Comparison of ENCODE assay signal across 1 cellular context in the genomic region with DNA sequence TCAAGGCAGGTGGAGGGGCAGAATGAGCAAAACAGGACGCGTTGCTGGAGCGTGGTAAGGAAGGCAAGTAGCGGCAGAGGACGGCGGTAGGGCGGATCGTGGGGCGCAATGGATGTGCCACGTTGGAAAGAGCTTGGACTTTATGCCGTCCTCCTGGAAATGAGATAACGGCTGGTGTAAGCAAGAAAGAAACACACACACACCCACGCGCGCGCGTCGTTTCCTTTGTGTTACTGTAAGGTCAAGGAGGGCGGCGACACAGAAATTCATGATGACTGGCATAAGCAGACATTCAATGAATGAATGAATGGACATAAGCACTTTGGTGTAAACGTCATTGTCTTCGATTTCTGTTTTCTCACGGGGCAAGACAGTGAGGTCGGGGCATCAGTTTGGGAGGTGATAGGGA.
TF ChIP-seq lines count a peak whose summit lies in the region.

No MANE protein-coding gene starts in this region.

TF ChIP-seq in GM12878, 131 proteins besides CTCF, POLR2A, EP300 and RAD21 (continued from another document):
- TF ChIP-seq, protein P1, sequence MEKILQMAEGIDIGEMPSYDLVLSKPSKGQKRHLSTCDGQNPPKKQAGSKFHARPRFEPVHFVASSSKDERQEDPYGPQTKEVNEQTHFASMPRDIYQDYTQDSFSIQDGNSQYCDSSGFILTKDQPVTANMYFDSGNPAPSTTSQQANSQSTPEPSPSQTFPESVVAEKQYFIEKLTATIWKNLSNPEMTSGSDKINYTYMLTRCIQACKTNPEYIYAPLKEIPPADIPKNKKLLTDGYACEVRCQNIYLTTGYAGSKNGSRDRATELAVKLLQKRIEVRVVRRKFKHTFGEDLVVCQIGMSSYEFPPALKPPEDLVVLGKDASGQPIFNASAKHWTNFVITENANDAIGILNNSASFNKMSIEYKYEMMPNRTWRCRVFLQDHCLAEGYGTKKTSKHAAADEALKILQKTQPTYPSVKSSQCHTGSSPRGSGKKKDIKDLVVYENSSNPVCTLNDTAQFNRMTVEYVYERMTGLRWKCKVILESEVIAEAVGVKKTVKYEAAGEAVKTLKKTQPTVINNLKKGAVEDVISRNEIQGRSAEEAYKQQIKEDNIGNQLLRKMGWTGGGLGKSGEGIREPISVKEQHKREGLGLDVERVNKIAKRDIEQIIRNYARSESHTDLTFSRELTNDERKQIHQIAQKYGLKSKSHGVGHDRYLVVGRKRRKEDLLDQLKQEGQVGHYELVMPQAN (conservative IDR thresholded peaks at IDR 0.05), result 0 out of 2 replicates have a peak, but pooled peaks have one; percentile 4
- TF ChIP-seq ZNF24 (IDR thresholded peaks at IDR 0.05) (peak; percentile 75), EGR1 (IDR thresholded peaks at IDR 0.05; ENCODE audit: borderline replicate concordance in 1 of 2, low read depth in 2 of 2, low read length in 2 of 2) (peak in 1 of 2 experiments; percentile 69; a peak in 2 of 3 replicates), CREM (IDR thresholded peaks at IDR 0.05; ENCODE audit: low read depth) (no peak), STAT1 (conservative IDR thresholded peaks at IDR 0.05) (no peak)
